13 cellular contexts compared by ENCODE assay signal in the genomic region with DNA sequence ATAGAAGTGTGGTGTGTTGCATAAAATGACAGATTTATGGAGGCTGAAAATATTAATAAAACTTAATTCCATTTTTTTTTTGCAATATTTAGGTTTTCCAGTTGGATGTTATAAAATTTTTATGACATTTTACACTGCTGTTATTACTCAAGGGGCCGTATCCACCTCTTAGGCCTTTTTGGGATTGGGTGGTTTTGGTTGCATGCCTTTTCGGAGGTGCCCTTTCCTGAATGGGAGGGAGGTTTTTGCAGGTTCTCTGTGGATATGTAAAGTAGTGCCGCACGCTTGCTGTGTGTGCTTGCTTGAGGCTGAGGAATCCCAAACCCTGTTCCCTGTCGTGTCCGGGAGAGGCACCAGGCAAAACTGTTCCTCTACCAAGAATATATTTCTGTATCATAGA. TPM values are rescaled to one million over a fixed set of nuclear protein-coding genes. Genes with fewer than 3 reads are reported as not detected.
DNase-seq lines count a peak whose midpoint lies in the region; ATAC-seq and TF ChIP-seq lines count a peak whose summit lies in the region.
"Had no signal": no experiment of that assay in that cellular context is flagged by ENCODE, and none has a peak within 500 bp of the region (broad histone marks: within the 10 kb centered on the region; RNA-seq: fewer than 3 reads in every experiment).

No MANE protein-coding gene starts in this region.

- H3K9me3 ChIP-seq in left ventricle myocardium inferior (replicated peaks) = no peaks in the 10 kb centered on the region
- H3K9me3 ChIP-seq in aorta (ENCODE audit: control insufficient read depth, low read length) = no peaks in the 10 kb centered on the region
- H3K9me3 ChIP-seq: BE2C had no signal

- ATAC-seq in left cardiac atrium = no peak
- ATAC-seq in naive thymus-derived CD8-positive, alpha-beta T cell = no peak
- no peak for ATAC-seq in aorta (ENCODE audit: low FRiP score)
- no peak for ATAC-seq in HG02973 (IDR thresholded peaks at IDR 0.05; ENCODE audit: unreplicated experiment)

- POLR2A ChIA-PET in MCF 10A (lab: Yijun Ruan, JAX) = interaction anchor here (0.9 to 6.2 kb wide), 7 partner anchors 63 to 262 kb away, joined by 3 to 57 read pairs (median 10); no protein-coding TSS in a partner anchor
- POLR2A ChIA-PET in naive thymus-derived CD8-positive, alpha-beta T cell (lab: Charles Lee) = no interaction called here

- H3K36me3 Mint-ChIP-seq in MCF 10A (ENCODE audit: insufficient read depth, unreplicated experiment) = peaks cover 20% of the 10 kb centered on the region
- H3K36me3 Mint-ChIP-seq in naive thymus-derived CD8-positive, alpha-beta T cell = peaks cover 0 to 16% (median 0%) of the 10 kb centered on the region in 3 donors
- H3K36me3 Mint-ChIP-seq in activated T-cell treated with anti-CD3 and anti-CD28 coated beads, Interleukin-2, amount 50 U/mL, for 24 hours (ENCODE audit: low read depth) = peaks cover 62% of the 10 kb centered on the region

- H3K27ac ChIP-seq in left ventricle myocardium inferior (replicated peaks) (peak overlapping the region; percentile 98), aorta (ENCODE audit: low read depth in 1 of 2, low read length in 2 of 2) (peak overlapping the region; percentile 47 to 59)

- no peaks in the 10 kb centered on the region for H3K27me3 ChIP-seq in left ventricle myocardium inferior (ENCODE audit: low read depth)
- H3K27me3 ChIP-seq in aorta (ENCODE audit: control insufficient read depth in 1 of 2, insufficient read depth in 2 of 2, low read length in 1 of 2) = no peaks in the 10 kb centered on the region
- H3K27me3 ChIP-seq: BE2C had no signal

- DNase-seq in left ventricle myocardium inferior (no peak), left cardiac atrium (no peak), MCF 10A (ENCODE audit: unreplicated experiment) (no peak), aorta (no peak)
- DNase-seq in naive thymus-derived CD8-positive, alpha-beta T cell = no peak
- no peak for DNase-seq in activated T-cell treated with anti-CD3 and anti-CD28 coated beads, Interleukin-2, amount 50 U/mL, for 24 hours
- DNase-seq in stimulated activated CD4-positive, alpha-beta T cell treated with anti-CD3 and anti-CD28 coated beads, Interleukin-15, amount 100 ng/mL, for 24 hours = no peak
- DNase-seq: BE2C; NCI-H187; stimulated activated CD4-positive, alpha-beta T cell treated with anti-CD3 and anti-CD28 coated beads, Interleukin-2, amount 100 ng/mL, for 24 hours; substantia nigra had no signal

- 26 to 27% methylated on average over 6 of the region's 6 CpGs for WGBS in aorta, 2 donors

- intact Hi-C loops in left ventricle myocardium inferior (cut with micrococcal nuclease) = loop anchor here (5.0 to 10.0 kb wide), 3 partner anchors 63 to 238 kb away; no protein-coding TSS in a partner anchor
- intact Hi-C loops in left cardiac atrium (cut with DNase I) = loop anchor here in 1 of 2 donors (10.0 kb wide), 2 partner anchors 171 to 401 kb away; no protein-coding TSS in a partner anchor
- intact Hi-C loops in MCF 10A (cut with micrococcal nuclease) = loop anchor here (5.0 kb wide), 4 partner anchors 83 to 1467 kb away; no protein-coding TSS in a partner anchor
- intact Hi-C loops in aorta (cut with DNase I) = loop anchor here (5.0 to 10.0 kb wide), 5 partner anchors 43 to 401 kb away; no protein-coding TSS in a partner anchor

- CTCF ChIA-PET in MCF 10A (lab: Yijun Ruan, JAX) = interaction anchor here (0.7 kb wide), 1 partner anchor 62 kb away, joined by 5 read pairs; no protein-coding TSS in a partner anchor

- H3K36me3 ChIP-seq in left ventricle myocardium inferior = no peaks in the 10 kb centered on the region
- H3K36me3 ChIP-seq in aorta (ENCODE audit: control insufficient read depth in 1 of 2, insufficient read depth in 2 of 2, low read length in 1 of 2) = no peaks in the 10 kb centered on the region

- H3K9me3 Mint-ChIP-seq in MCF 10A (ENCODE audit: unreplicated experiment) = no peaks in the 10 kb centered on the region
- no peaks in the 10 kb centered on the region for H3K9me3 Mint-ChIP-seq in naive thymus-derived CD8-positive, alpha-beta T cell
- no peaks in the 10 kb centered on the region for H3K9me3 Mint-ChIP-seq in activated T-cell treated with anti-CD3 and anti-CD28 coated beads, Interleukin-2, amount 50 U/mL, for 24 hours
- H3K9me3 Mint-ChIP-seq: dendritic cell treated with granulocyte-macrophage colony-stimulating factor and Interleukin-4, amounts not matched to agents 40 ng/mL and 50 ng/mL, for 4 days had no signal

- H3K27ac Mint-ChIP-seq in MCF 10A (ENCODE audit: low read depth, unreplicated experiment) = peak overlapping the region; percentile 97
- H3K27ac Mint-ChIP-seq in naive thymus-derived CD8-positive, alpha-beta T cell = peak overlapping the region in 6 of 10 donors; percentile 71 to 92 (median 81)
- H3K27ac Mint-ChIP-seq in activated T-cell treated with anti-CD3 and anti-CD28 coated beads, Interleukin-2, amount 50 U/mL, for 24 hours = no peak overlapping the region
- H3K27ac Mint-ChIP-seq: dendritic cell treated with granulocyte-macrophage colony-stimulating factor and Interleukin-4, amounts not matched to agents 40 ng/mL and 50 ng/mL, for 4 days had no signal

- H3K4me1 Mint-ChIP-seq in MCF 10A (ENCODE audit: insufficient read depth, unreplicated experiment) = peaks cover 13% of the 10 kb centered on the region
- peaks cover 34 to 79% (median 68%) of the 10 kb centered on the region in 4 donors for H3K4me1 Mint-ChIP-seq in naive thymus-derived CD8-positive, alpha-beta T cell
- H3K4me1 Mint-ChIP-seq in activated T-cell treated with anti-CD3 and anti-CD28 coated beads, Interleukin-2, amount 50 U/mL, for 24 hours (ENCODE audit: low read depth) = peaks cover 73% of the 10 kb centered on the region

- peak overlapping the region; percentile 83 for H3K4me3 ChIP-seq in left ventricle myocardium inferior
- no peak overlapping the region for H3K4me3 ChIP-seq in aorta (ENCODE audit: low read length in 2 of 2)

- TF ChIP-seq CTCF in left ventricle myocardium inferior (IDR thresholded peaks at IDR 0.05; ENCODE audit: borderline replicate concordance) (no peak), MCF 10A (IDR thresholded peaks at IDR 0.05; ENCODE audit: unreplicated experiment) (no peak)

- H3K4me1 ChIP-seq in left ventricle myocardium inferior (peaks cover 78% of the 10 kb centered on the region), aorta (ENCODE audit: control insufficient read depth in 1 of 2, insufficient read depth in 2 of 2, low read length in 2 of 2) (peaks cover 3% of the 10 kb centered on the region in 2 donors)

- H3K27me3 Mint-ChIP-seq in MCF 10A (ENCODE audit: insufficient read depth, unreplicated experiment) = no peaks in the 10 kb centered on the region
- no peaks in the 10 kb centered on the region for H3K27me3 Mint-ChIP-seq in naive thymus-derived CD8-positive, alpha-beta T cell
- H3K27me3 Mint-ChIP-seq in activated T-cell treated with anti-CD3 and anti-CD28 coated beads, Interleukin-2, amount 50 U/mL, for 24 hours = no peaks in the 10 kb centered on the region
- H3K27me3 Mint-ChIP-seq: dendritic cell treated with granulocyte-macrophage colony-stimulating factor and Interleukin-4, amounts not matched to agents 40 ng/mL and 50 ng/mL, for 4 days had no signal

- peak overlapping the region; percentile 79 for H3K4me3 Mint-ChIP-seq in MCF 10A (ENCODE audit: unreplicated experiment)
- H3K4me3 Mint-ChIP-seq in naive thymus-derived CD8-positive, alpha-beta T cell = peak overlapping the region; percentile 0 to 96 (median 60)
- no peak overlapping the region for H3K4me3 Mint-ChIP-seq in activated T-cell treated with anti-CD3 and anti-CD28 coated beads, Interleukin-2, amount 50 U/mL, for 24 hours
- H3K4me3 Mint-ChIP-seq: dendritic cell treated with granulocyte-macrophage colony-stimulating factor and Interleukin-4, amounts not matched to agents 40 ng/mL and 50 ng/mL, for 4 days had no signal

- BruUV-seq in MCF 10A (replicated peaks; lab: Mats Ljungman, UMichigan) = no TSS peak

RNA-seq across cellular contexts. Expression of gene ARID1B, which starts 6.8 kb away (rescaled TPM):
- total RNA-seq in left ventricle myocardium inferior (43.4 TPM), left cardiac atrium (10 to 100 TPM; 45.4 to 48.0 TPM), MCF 10A (2022) (62.2 and 63.9 TPM in 2 replicates), aorta (100 to 1,000 TPM in 1 of 2 donors, 10 to 100 TPM in 1; 92.0 to 143 TPM)
- 100 to 1,000 TPM; 119 to 122 TPM for total RNA-seq in naive thymus-derived CD8-positive, alpha-beta T cell
- polyA plus RNA-seq in naive thymus-derived CD8-positive, alpha-beta T cell = 10 to 100 TPM in 2 of 3 donors, 1 to 10 TPM in 1; 9.0 to 18.6 (median 11.2) TPM
- polyA plus RNA-seq in aorta = 10 to 100 TPM in 1 of 2 donors, 1 to 10 TPM in 1; 6.5 to 16.9 TPM
